Comparison of ENCODE assay signal across 18 cellular contexts in the genomic region with DNA sequence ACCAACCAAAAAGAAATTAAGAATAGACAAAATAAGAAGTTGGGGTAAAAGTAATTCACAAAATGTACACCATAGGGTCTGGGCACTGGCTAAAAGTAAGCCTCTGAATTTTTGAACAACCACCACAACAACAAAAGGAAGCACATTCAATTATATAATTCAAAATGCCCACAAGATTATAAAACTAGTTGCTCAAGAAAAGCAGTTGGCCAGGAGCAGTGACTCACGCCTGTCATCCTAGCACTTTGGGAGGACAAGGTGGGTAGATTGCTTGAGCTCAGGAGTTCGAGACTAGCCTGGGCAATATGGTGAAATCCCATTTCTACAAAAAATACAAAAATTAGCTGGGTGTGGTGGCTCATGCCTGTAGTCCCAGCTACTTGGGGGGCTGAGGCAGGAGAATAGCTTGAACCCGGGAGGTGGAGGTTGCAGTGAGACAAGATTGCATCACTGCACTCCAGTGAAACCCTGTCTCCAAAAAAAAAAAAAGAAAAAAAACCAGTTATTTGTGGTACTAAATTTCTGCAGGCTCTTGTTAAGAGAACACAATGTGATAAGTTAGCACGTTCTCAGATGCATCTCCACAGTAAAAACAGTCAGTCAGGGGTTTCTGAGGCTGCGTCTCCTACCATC.
DNase-seq lines count a peak whose midpoint lies in the region; TF ChIP-seq lines count a peak whose summit lies in the region.
"Had no signal": no experiment of that assay in that cellular context is flagged by ENCODE, and none has a peak within 500 bp of the region (broad histone marks: within the 10 kb centered on the region; RNA-seq: fewer than 3 reads in every experiment).

No MANE protein-coding gene starts in this region.

- H3K36me3 ChIP-seq in SK-N-MC (ENCODE audit: insufficient read depth, low read length) (no peaks in the 10 kb centered on the region), WERI-Rb-1 (no peaks in the 10 kb centered on the region)

- H3K9ac ChIP-seq in SK-N-MC (ENCODE audit: insufficient read length): peak overlapping the region; percentile 39

- no peaks in the 10 kb centered on the region for H3K9me3 ChIP-seq in SK-N-MC (ENCODE audit: low read depth, low read length)
- H3K9me3 ChIP-seq in WERI-Rb-1 (ENCODE audit: severe bottlenecking): no peaks in the 10 kb centered on the region

- TF ChIP-seq CTCF in WERI-Rb-1 (IDR thresholded peaks at IDR 0.05; ENCODE audit: low read depth, low read length) (no peak), GM13977 (IDR thresholded peaks at IDR 0.05; ENCODE audit: extremely low read depth, insufficient read depth, missing control alignments) (no peak)

- DNase-seq in AML-193 (lab: John Stamatoyannopoulos, UW): peak; percentile 22 to 37
- peak; percentile 23 for DNase-seq in MV-4-11 (lab: John Stamatoyannopoulos, UW)
- no peak for DNase-seq in SK-N-MC (ENCODE audit: low read depth, low spot score)
- peak; percentile 41 to 53 for DNase-seq in erythroblast (lab: John Stamatoyannopoulos, UW)
- no peak for DNase-seq in WERI-Rb-1
- no peak for DNase-seq in middle frontal gyrus (ENCODE audit: extremely low spot score, low spot score)
- DNase-seq in stimulated activated CD4-positive, alpha-beta T cell treated with anti-CD3 and anti-CD28 coated beads, Interleukin-4, amount 100 ng/mL, for 1 hour: no peak
- DNase-seq in GM13977 (ENCODE audit: low spot score): no peak
- DNase-seq: 8988T, DND-41, H9, NCI-H1092 treated with DMSO at 0.1 percent for 48 hours, NCI-H2081, NCI-H2171 treated with DMSO at 0.1 percent for 48 hours, NCI-H446 treated with DMSO at 0.1 percent for 48 hours, PC-3, RPMI8226, SHP77 treated with DMSO at 0.1 percent for 48 hours had no signal

- TF ChIP-seq POLR2A in erythroblast (IDR thresholded peaks at IDR 0.05; ENCODE audit: low read length): no peak

- in situ Hi-C loops in GM13977 (cut with MboI; ENCODE audit: low pct_unique_long_range_greater_than_20kb, low sequenced_read_pairs, unreplicated experiment): no loop called here

- H3K4me3 ChIP-seq in SK-N-MC (peak overlapping the region; percentile 63), WERI-Rb-1 (ENCODE audit: low read depth, low read length) (no peak overlapping the region)

- H3K27ac ChIP-seq in SK-N-MC (peak overlapping the region; percentile 67), WERI-Rb-1 (no peak overlapping the region)

- no peaks in the 10 kb centered on the region for H3K27me3 ChIP-seq in WERI-Rb-1 (ENCODE audit: insufficient read depth, low read depth, severe bottlenecking)

Comparison
In these comparisons a context has a peak if more than half of its experiments do, and no peak if none do; other contexts are left out.
1. DNase-seq: peak in AML-193 (2 of 2), MV-4-11 (single experiment) and erythroblast (2 of 2); none in SK-N-MC (single experiment), WERI-Rb-1 (single experiment), middle frontal gyrus (single experiment), stimulated activated CD4-positive, alpha-beta T cell treated with anti-CD3 and anti-CD28 coated beads, Interleukin-4, amount 100 ng/mL, for 1 hour (single experiment) and GM13977 (single experiment).